Comparison of ENCODE assay signal across 8 cellular contexts in the genomic region with DNA sequence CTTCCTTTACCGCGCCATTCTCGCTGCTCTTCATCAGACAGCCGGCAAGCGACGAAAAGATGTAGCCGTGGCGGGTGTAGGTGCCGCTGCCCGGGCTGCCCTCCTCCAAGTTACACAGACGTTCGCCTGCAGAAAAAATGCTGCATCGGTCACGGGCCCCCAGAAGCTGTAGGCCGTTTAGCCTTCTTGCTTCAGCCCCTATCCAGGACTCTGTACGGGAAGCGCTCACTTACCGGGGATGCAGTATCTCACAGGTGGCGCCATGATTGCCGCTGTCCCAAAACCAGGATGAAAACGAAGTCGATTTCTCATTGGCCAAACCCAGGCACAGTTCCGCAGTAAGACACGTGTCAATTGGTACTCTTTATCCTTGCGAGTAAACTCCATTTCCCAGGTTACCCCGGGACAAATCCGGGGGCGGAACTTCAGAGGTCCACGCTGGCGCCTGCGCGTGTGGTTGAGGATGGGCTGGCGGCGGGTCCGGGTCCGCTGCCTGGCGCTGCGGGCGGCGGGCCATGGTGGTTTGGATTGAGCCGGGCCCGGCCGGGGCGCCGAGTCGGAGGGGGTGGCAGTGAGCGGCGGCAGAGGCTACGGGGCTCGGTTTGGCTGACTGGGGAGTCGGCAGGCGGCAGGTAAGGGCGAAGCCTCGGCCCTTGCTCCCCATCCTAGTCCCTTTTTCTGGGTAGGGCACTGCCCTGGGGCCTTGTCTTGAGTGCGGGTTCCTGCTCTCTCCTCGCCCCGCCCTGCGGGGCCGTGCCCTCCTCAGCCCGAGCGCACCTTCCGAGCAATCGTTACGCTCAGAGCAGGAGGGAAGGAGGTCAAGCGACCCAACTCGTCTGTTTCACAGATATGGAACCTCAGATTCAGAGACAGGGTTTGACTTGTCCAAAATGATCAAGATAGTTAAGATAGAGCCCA. TPM values are rescaled to one million over a fixed set of nuclear protein-coding genes. Genes with fewer than 3 reads are reported as not detected.
DNase-seq lines count a peak whose midpoint lies in the region; ATAC-seq and TF ChIP-seq lines count a peak whose summit lies in the region.

A gene with protein sequence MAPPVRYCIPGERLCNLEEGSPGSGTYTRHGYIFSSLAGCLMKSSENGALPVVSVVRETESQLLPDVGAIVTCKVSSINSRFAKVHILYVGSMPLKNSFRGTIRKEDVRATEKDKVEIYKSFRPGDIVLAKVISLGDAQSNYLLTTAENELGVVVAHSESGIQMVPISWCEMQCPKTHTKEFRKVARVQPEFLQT (minus strand): TSS at position 285 of the 918 bp plus-strand sequence. CDS start 21 bp downstream, at position 264.
A gene (plus strand): TSS at position 454 of the 918 bp plus-strand sequence. CDS start 5,501 bp downstream, outside the sequence.

- peak within 1 kb of the TSS; percentile 44 for H3K27ac ChIP-seq in temporal lobe (ENCODE audit: low read depth, low read length)

- no peaks in the 10 kb centered on the region for H3K27me3 Mint-ChIP-seq in activated naive CD4-positive, alpha-beta T cell treated with anti-CD3 and anti-CD28 coated beads, Interleukin-2, amount 50 U/mL, for 24 hours

- H3K4me3 ChIP-seq in GM08714 (ENCODE audit: low read length), result peak within 1 kb of the TSS; percentile 83

- H3K36me3 Mint-ChIP-seq in activated naive CD4-positive, alpha-beta T cell treated with anti-CD3 and anti-CD28 coated beads, Interleukin-2, amount 50 U/mL, for 24 hours, result peaks cover 12% of the 10 kb centered on the region

- H3K4me3 Mint-ChIP-seq in activated naive CD4-positive, alpha-beta T cell treated with anti-CD3 and anti-CD28 coated beads, Interleukin-2, amount 50 U/mL, for 24 hours, result peak within 1 kb of the TSS; percentile 96

- peaks cover 63% of the 10 kb centered on the region for H3K4me1 Mint-ChIP-seq in activated naive CD4-positive, alpha-beta T cell treated with anti-CD3 and anti-CD28 coated beads, Interleukin-2, amount 50 U/mL, for 24 hours

- peak within 1 kb of the TSS; percentile 68 for H3K27ac Mint-ChIP-seq in activated naive CD4-positive, alpha-beta T cell treated with anti-CD3 and anti-CD28 coated beads, Interleukin-2, amount 50 U/mL, for 24 hours

- no peaks in the 10 kb centered on the region for H3K9me3 Mint-ChIP-seq in activated naive CD4-positive, alpha-beta T cell treated with anti-CD3 and anti-CD28 coated beads, Interleukin-2, amount 50 U/mL, for 24 hours

- peak; percentile 84 for DNase-seq in NCI-H1092 (lab: John Stamatoyannopoulos, UW)
- peak; percentile 72 for DNase-seq in glomerular endothelial cell (ENCODE audit: extremely low read depth, low read depth, low spot score)
- peak; percentile 94 for DNase-seq in occipital lobe (lab: John Stamatoyannopoulos, UW)

- ATAC-seq in HG02588 (IDR thresholded peaks at IDR 0.05; ENCODE audit: unreplicated experiment) (peak; percentile 94), SK-N-SH treated with all-trans-retinoic acid at 6 μM for 48 hours (peak; percentile 98)

TF ChIP-seq in SK-N-SH treated with all-trans-retinoic acid at 6 μM for 48 hours, 23 proteins besides CTCF, POLR2A, EP300 and RAD21:
- TF ChIP-seq ARNTL (CRISPR knock-in tag; IDR thresholded peaks at IDR 0.05; ENCODE audit: borderline replicate concordance, low read depth), result no peak
- TF ChIP-seq, protein P1, sequence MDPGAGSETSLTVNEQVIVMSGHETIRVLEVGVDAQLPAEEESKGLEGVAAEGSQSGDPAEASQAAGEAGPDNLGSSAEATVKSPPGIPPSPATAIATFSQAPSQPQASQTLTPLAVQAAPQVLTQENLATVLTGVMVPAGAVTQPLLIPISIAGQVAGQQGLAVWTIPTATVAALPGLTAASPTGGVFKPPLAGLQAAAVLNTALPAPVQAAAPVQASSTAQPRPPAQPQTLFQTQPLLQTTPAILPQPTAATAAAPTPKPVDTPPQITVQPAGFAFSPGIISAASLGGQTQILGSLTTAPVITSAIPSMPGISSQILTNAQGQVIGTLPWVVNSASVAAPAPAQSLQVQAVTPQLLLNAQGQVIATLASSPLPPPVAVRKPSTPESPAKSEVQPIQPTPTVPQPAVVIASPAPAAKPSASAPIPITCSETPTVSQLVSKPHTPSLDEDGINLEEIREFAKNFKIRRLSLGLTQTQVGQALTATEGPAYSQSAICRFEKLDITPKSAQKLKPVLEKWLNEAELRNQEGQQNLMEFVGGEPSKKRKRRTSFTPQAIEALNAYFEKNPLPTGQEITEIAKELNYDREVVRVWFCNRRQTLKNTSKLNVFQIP (CRISPR knock-in tag; IDR thresholded peaks at IDR 0.05; ENCODE audit: borderline replicate concordance, low read depth), result no peak
- no peak for TF ChIP-seq GLIS3 (CRISPR knock-in tag; IDR thresholded peaks at IDR 0.05)
- TF ChIP-seq, protein P2, sequence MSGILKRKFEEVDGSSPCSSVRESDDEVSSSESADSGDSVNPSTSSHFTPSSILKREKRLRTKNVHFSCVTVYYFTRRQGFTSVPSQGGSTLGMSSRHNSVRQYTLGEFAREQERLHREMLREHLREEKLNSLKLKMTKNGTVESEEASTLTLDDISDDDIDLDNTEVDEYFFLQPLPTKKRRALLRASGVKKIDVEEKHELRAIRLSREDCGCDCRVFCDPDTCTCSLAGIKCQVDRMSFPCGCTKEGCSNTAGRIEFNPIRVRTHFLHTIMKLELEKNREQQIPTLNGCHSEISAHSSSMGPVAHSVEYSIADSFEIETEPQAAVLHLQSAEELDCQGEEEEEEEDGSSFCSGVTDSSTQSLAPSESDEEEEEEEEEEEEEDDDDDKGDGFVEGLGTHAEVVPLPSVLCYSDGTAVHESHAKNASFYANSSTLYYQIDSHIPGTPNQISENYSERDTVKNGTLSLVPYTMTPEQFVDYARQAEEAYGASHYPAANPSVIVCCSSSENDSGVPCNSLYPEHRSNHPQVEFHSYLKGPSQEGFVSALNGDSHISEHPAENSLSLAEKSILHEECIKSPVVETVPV (CRISPR knock-in tag; IDR thresholded peaks at IDR 0.05), result no peak
- no peak for TF ChIP-seq BACH2 (CRISPR knock-in tag; IDR thresholded peaks at IDR 0.05; ENCODE audit: borderline replicate concordance)
- no peak for TF ChIP-seq ZNF70 (CRISPR knock-in tag; IDR thresholded peaks at IDR 0.05)
- TF ChIP-seq ZFP3 (CRISPR knock-in tag; IDR thresholded peaks at IDR 0.05), result no peak
- TF ChIP-seq, protein P3, sequence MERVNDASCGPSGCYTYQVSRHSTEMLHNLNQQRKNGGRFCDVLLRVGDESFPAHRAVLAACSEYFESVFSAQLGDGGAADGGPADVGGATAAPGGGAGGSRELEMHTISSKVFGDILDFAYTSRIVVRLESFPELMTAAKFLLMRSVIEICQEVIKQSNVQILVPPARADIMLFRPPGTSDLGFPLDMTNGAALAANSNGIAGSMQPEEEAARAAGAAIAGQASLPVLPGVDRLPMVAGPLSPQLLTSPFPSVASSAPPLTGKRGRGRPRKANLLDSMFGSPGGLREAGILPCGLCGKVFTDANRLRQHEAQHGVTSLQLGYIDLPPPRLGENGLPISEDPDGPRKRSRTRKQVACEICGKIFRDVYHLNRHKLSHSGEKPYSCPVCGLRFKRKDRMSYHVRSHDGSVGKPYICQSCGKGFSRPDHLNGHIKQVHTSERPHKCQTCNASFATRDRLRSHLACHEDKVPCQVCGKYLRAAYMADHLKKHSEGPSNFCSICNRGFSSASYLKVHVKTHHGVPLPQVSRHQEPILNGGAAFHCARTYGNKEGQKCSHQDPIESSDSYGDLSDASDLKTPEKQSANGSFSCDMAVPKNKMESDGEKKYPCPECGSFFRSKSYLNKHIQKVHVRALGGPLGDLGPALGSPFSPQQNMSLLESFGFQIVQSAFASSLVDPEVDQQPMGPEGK (CRISPR knock-in tag; IDR thresholded peaks at IDR 0.05; ENCODE audit: borderline replicate concordance), result no peak
- TF ChIP-seq ZFP30 (CRISPR knock-in tag; IDR thresholded peaks at IDR 0.05), result no peak
- no peak for TF ChIP-seq ISL1 (CRISPR knock-in tag; IDR thresholded peaks at IDR 0.05)
- no peak for TF ChIP-seq SNAI2 (CRISPR knock-in tag; IDR thresholded peaks at IDR 0.05)
- TF ChIP-seq CSDC2 (CRISPR knock-in tag; IDR thresholded peaks at IDR 0.05), result no peak
- TF ChIP-seq PPARA (CRISPR knock-in tag; IDR thresholded peaks at IDR 0.05; ENCODE audit: borderline replicate concordance), result no peak
- TF ChIP-seq, protein P4, sequence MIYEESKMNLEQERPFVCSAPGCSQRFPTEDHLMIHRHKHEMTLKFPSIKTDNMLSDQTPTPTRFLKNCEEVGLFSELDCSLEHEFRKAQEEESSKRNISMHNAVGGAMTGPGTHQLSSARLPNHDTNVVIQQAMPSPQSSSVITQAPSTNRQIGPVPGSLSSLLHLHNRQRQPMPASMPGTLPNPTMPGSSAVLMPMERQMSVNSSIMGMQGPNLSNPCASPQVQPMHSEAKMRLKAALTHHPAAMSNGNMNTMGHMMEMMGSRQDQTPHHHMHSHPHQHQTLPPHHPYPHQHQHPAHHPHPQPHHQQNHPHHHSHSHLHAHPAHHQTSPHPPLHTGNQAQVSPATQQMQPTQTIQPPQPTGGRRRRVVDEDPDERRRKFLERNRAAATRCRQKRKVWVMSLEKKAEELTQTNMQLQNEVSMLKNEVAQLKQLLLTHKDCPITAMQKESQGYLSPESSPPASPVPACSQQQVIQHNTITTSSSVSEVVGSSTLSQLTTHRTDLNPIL (CRISPR knock-in tag; IDR thresholded peaks at IDR 0.05; ENCODE audit: low read depth), result no peak
- no peak for TF ChIP-seq ZNF8 (CRISPR knock-in tag; IDR thresholded peaks at IDR 0.05)

RNA-seq across cellular contexts. Expression of the first gene that starts in this region (rescaled TPM):
- total RNA-seq in glomerular endothelial cell, result 40.2 and 41.5 TPM in 2 replicates
- total RNA-seq in occipital lobe, result 38.7 TPM
- total RNA-seq in temporal lobe, result 17.5 TPM

RNA-seq across cellular contexts. Expression of the second gene that starts in this region (rescaled TPM):
- total RNA-seq in glomerular endothelial cell (39.3 and 61.9 TPM in 2 replicates), occipital lobe (21.2 TPM), temporal lobe (12.5 TPM)

Comparison
In these comparisons a context has a peak if more than half of its experiments do, and no peak if none do; other contexts are left out.
1. Peak in every context shown above with its lines: DNase-seq, ATAC-seq, H3K4me3 ChIP-seq and H3K27ac ChIP-seq.